ENCODE assay signal across 8 cellular contexts in genomic region chr14:22982477-22983245, GRCh38. TPM values are rescaled to one million over a fixed set of nuclear protein-coding genes. Genes with fewer than 3 reads are reported as not detected.
DNase-seq lines count a peak whose midpoint lies in the region; ATAC-seq and TF ChIP-seq lines count a peak whose summit lies in the region.

Gene AJUBA, minus strand, starts transcription at chr14:22982551. Its CDS starts 285 bp downstream, at chr14:22982266.

- H3K4me3 ChIP-seq in fibroblast of lung (replicated peaks in 1 of 4; ENCODE audit: control extremely low read depth in 1 of 4, insufficient read depth in 1 of 4, low read depth in 3 of 4, low read length in 4 of 4): peak within 1 kb of the TSS; percentile 74 to 87 (median 81)

- peak within 1 kb of the TSS; percentile 94 for H2AFZ ChIP-seq in fibroblast of lung (ENCODE audit: low read length)

- no peak within 1 kb of the TSS for H3K27ac Mint-ChIP-seq in naive B cell

- peaks cover 0 to 11% (median 4%) of the 10 kb centered on the region in 3 donors for H3K4me1 Mint-ChIP-seq in naive B cell

- H4K20me1 ChIP-seq in fibroblast of lung (ENCODE audit: control insufficient read depth, extremely low read depth, insufficient read depth, low read length): no peaks in the 10 kb centered on the region

- H3K9ac ChIP-seq in fibroblast of lung (ENCODE audit: insufficient read depth, low read length): peak within 1 kb of the TSS; percentile 87

- H3K27me3 ChIP-seq in fibroblast of lung (ENCODE audit: control insufficient read depth, insufficient read depth, low read length): no peaks in the 10 kb centered on the region

- DNase-seq in DMS114 treated with DMSO at 0.1 percent for 48 hours (lab: John Stamatoyannopoulos, UW; ENCODE audit: unreplicated experiment): peak; percentile 81
- peak; percentile 44 for DNase-seq in activated T-helper 1 cell treated with Interleukin-2 at 50 U/mL for 16 hours (ENCODE audit: low read depth)
- DNase-seq in fibroblast of lung (ENCODE audit: low read depth in 2 of 2): peak; percentile 92 to 97
- peak; percentile 45 for DNase-seq in naive B cell
- DNase-seq in stimulated activated CD8-positive, alpha-beta memory T cell treated with anti-CD3 and anti-CD28 coated beads, Interleukin-7, amount 100 ng/mL, for 48 hours (ENCODE audit: extremely low read depth in 1 of 2, low read depth in 1 of 2): peak; percentile 46 to 50

- no peaks in the 10 kb centered on the region for H3K9me3 Mint-ChIP-seq in naive B cell

- peak within 1 kb of the TSS in 4 of 8 donors; percentile 46 to 86 (median 78) for H3K4me3 Mint-ChIP-seq in naive B cell

- H3K36me3 ChIP-seq in fibroblast of lung (ENCODE audit: control insufficient read depth, insufficient read depth, low read length): peaks cover 2% of the 10 kb centered on the region

- H3K27me3 Mint-ChIP-seq in naive B cell: peaks cover 12 to 14% (median 12%) of the 10 kb centered on the region in 3 donors

- ATAC-seq in HG03108 (IDR thresholded peaks at IDR 0.05; ENCODE audit: unreplicated experiment) (peak; percentile 36), naive B cell (ENCODE audit: low read depth in 2 of 2) (peak; percentile 57 to 58), GM21717 (IDR thresholded peaks at IDR 0.05; ENCODE audit: unreplicated experiment) (no peak)

- H3K36me3 Mint-ChIP-seq in naive B cell: no peaks in the 10 kb centered on the region

- peaks cover 16% of the 10 kb centered on the region for H3K4me1 ChIP-seq in fibroblast of lung (ENCODE audit: control insufficient read depth, extremely low read depth, insufficient read depth, low read length)

- no peaks in the 10 kb centered on the region for H3K9me3 ChIP-seq in fibroblast of lung (ENCODE audit: control insufficient read depth, insufficient read depth, low read depth, low read length)

- peak within 1 kb of the TSS; percentile 97 for H3K4me2 ChIP-seq in fibroblast of lung (ENCODE audit: extremely low read depth, insufficient read depth, low read length)

- peak within 1 kb of the TSS; percentile 85 for H3K27ac ChIP-seq in fibroblast of lung (ENCODE audit: insufficient read depth, low read length)

- peaks cover 44% of the 10 kb centered on the region for H3K79me2 ChIP-seq in fibroblast of lung (ENCODE audit: control insufficient read depth, insufficient read depth, low read length)

- peak in 1 of 2 donors; percentile 16 for TF ChIP-seq CTCF in fibroblast of lung (conservative IDR thresholded peaks at IDR 0.05 in 1 of 2, IDR thresholded peaks at IDR 0.05 in 1 of 2; ENCODE audit: low read depth in 1 of 2, low read length in 2 of 2)

TF ChIP-seq in PFSK-1, 5 proteins besides CTCF, POLR2A, EP300 and RAD21:
- TF ChIP-seq POLR2AphosphoS5 (IDR thresholded peaks at IDR 0.05; ENCODE audit: low read depth, low read length) (no peak), TAF1 (IDR thresholded peaks at IDR 0.05; ENCODE audit: borderline replicate concordance, insufficient read depth, low read length) (peak; percentile 45; the same call in 1 of the 2 replicates), REST (IDR thresholded peaks at IDR 0.05; ENCODE audit: insufficient read depth in 1 of 2, low read depth in 2 of 2, low read length in 2 of 2) (no peak), SIN3A (IDR thresholded peaks at IDR 0.05; ENCODE audit: borderline replicate concordance, insufficient read depth, low read length) (peak; percentile 12; the same call in 1 of the 2 replicates), FOXP2 (optimal IDR thresholded peaks at IDR 0.05; ENCODE audit: borderline replicate concordance, extremely low read depth, extremely low read length, insufficient read depth) (peak; percentile 39)
TF ChIP-seq in PFSK-1: peak in this region for 3.

RNA-seq across cellular contexts. Expression of gene AJUBA, which starts in this region (rescaled TPM):
- polyA plus RNA-seq in PFSK-1 (2012; ENCODE audit: insufficient read length, low read depth): 28.2 TPM
- 57.0 and 84.9 TPM in 2 replicates for total RNA-seq in fibroblast of lung
- 26.1 and 41.3 TPM in 2 replicates for polyA plus RNA-seq in fibroblast of lung
- 27.2 and 39.8 TPM in 2 replicates for polyA plus RNA-seq in fibroblast of lung (2012)
- 100 and 151 TPM in 2 replicates for polyA minus RNA-seq in fibroblast of lung (ENCODE audit: low replicate concordance)
- polyA plus RNA-seq in naive B cell (ENCODE audit: low read depth in 6 of 6): under 1 TPM in 2 of 6 donors, not detected in 4; 0.22 to 0.33 TPM

Comparison
In these comparisons a context has a peak if more than half of its experiments do, and no peak if none do; other contexts are left out.
1. RNA of gene AJUBA (polyA plus RNA-seq): 26.1 to 41.3 TPM in fibroblast of lung; 0.22 to 0.33 TPM in naive B cell; every median in the first group is over 10 times any median in the second.
2. Peak in DNase-seq and ATAC-seq in naive B cell; RNA of the gene not detected or under 1 TPM.
3. DNase-seq: peak in every context shown above with its lines; median percentile 94 in fibroblast of lung; 81 in DMS114 treated with DMSO at 0.1 percent for 48 hours; 48 in stimulated activated CD8-positive, alpha-beta memory T cell treated with anti-CD3 and anti-CD28 coated beads, Interleukin-7, amount 100 ng/mL, for 48 hours; 45 in naive B cell; 44 in activated T-helper 1 cell treated with Interleukin-2 at 50 U/mL for 16 hours.